ENCODE assay signal across 8 cellular contexts in the genomic region with DNA sequence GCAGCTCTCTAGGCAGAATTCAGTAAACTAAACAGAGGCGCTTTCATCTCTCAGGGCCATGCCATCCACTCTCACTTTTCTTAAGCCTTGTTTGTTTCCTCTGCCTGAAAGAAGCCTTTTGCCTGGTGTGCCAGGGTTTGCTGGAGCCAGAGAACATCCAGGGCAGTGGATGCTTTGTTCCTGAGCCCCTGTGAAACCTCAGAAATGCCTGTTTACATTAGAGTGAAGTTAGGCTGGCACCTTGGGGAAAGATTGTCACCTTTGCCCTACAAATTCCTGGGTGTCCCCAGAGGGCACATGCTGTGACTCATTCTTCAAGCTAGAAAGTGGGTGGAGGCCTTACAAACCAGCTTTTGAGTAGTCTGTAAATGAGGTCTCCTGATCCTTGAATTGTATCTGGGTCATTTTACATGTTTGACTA. TPM values are rescaled to one million over a fixed set of nuclear protein-coding genes. Genes with fewer than 3 reads are reported as not detected.
A peak's percentile ranks its signal among the peaks of the same experiment; 100 is the strongest.
DNase-seq lines count a peak whose midpoint lies in the region; ATAC-seq and TF ChIP-seq lines count a peak whose summit lies in the region.

No MANE protein-coding gene starts in this region.

- TF ChIP-seq POLR2A in lower leg skin (IDR thresholded peaks at IDR 0.05), result no peak

- H3K36me3 Mint-ChIP-seq in MCF 10A (ENCODE audit: insufficient read depth, unreplicated experiment), result peaks cover 6% of the 10 kb centered on the region

- H3K4me1 ChIP-seq in BE2C, result no peaks in the 10 kb centered on the region

- H3K4me3 ChIP-seq in lower leg skin (ENCODE audit: low read depth, poor library complexity, severe bottlenecking), result no peak overlapping the region
- H3K4me3 ChIP-seq in BE2C (ENCODE audit: low read depth, low read length), result no peak overlapping the region

- BruUV-seq in MCF 10A (replicated peaks; lab: Mats Ljungman, UMichigan), result no TSS peak

- H3K9me3 ChIP-seq in BE2C, result no peaks in the 10 kb centered on the region

- POLR2A ChIA-PET in MCF 10A (lab: Yijun Ruan, JAX), result interaction anchor here (0.5 to 5.3 kb wide), 19 partner anchors 9 to 400 kb away, joined by 3 to 56 read pairs (median 5); partner anchors contain the start of genes TRAK1 and ULK4

- H3K27ac ChIP-seq in layer of hippocampus (ENCODE audit: low read depth, low read length) (peak overlapping the region; percentile 84), substantia nigra (ENCODE audit: low read depth, low read length, poor library complexity, severe bottlenecking) (peak overlapping the region; percentile 88)

- intact Hi-C loops in MCF 10A (cut with micrococcal nuclease) (no loop called here), lower leg skin (cut with DNase I; ENCODE audit: low total_unique reads) (no loop called here)

- peak; percentile 17 for DNase-seq in NCI-H226
- DNase-seq in MCF 10A (ENCODE audit: unreplicated experiment), result peak; percentile 84
- DNase-seq in substantia nigra (lab: John Stamatoyannopoulos, UW), result peak in 34 of 49 donors; percentile 19 to 82 (median 48)
- no peak for DNase-seq in lower leg skin (ENCODE audit: low spot score in 2 of 2)
- DNase-seq in COR-L47 (lab: John Stamatoyannopoulos, UW), result no peak
- no peak for DNase-seq in BE2C

- CTCF ChIA-PET in MCF 10A (lab: Yijun Ruan, JAX), result interaction anchor here (0.6 to 5.6 kb wide), 10 partner anchors 9 to 156 kb away, joined by 3 to 23 read pairs (median 4); no protein-coding TSS in a partner anchor

- no peaks in the 10 kb centered on the region for H3K36me3 ChIP-seq in BE2C

- H3K4me1 Mint-ChIP-seq in MCF 10A (ENCODE audit: insufficient read depth, unreplicated experiment), result peaks cover 28% of the 10 kb centered on the region

- no peaks in the 10 kb centered on the region for H3K9me3 Mint-ChIP-seq in MCF 10A (ENCODE audit: unreplicated experiment)

- no peaks in the 10 kb centered on the region for H3K27me3 ChIP-seq in layer of hippocampus (ENCODE audit: control insufficient read depth, insufficient read depth, low read length)
- H3K27me3 ChIP-seq in BE2C, result no peaks in the 10 kb centered on the region

- no peaks in the 10 kb centered on the region for H3K27me3 Mint-ChIP-seq in MCF 10A (ENCODE audit: insufficient read depth, unreplicated experiment)

- 47 to 59% methylated on average over 1 of the region's 1 CpG for WGBS in lower leg skin, 2 donors

- H3K4me3 Mint-ChIP-seq in MCF 10A (ENCODE audit: unreplicated experiment), result peak overlapping the region; percentile 37

- TF ChIP-seq CTCF in MCF 10A (IDR thresholded peaks at IDR 0.05; ENCODE audit: unreplicated experiment) (no peak), lower leg skin (IDR thresholded peaks at IDR 0.05) (no peak), BE2C (IDR thresholded peaks at IDR 0.05; ENCODE audit: low read depth, low read length) (no peak)

- ATAC-seq in GM18867 (IDR thresholded peaks at IDR 0.05; ENCODE audit: unreplicated experiment), result peak; percentile 59

- H3K27ac Mint-ChIP-seq in MCF 10A (ENCODE audit: low read depth, unreplicated experiment), result peak overlapping the region; percentile 97

RNA-seq across cellular contexts. Expression of gene TRAK1, which starts 10.7 kb away (rescaled TPM):
- total RNA-seq in MCF 10A (2022), result 32.8 and 33.2 TPM in 2 replicates
- total RNA-seq in lower leg skin, result 10 to 100 TPM; 69.0 to 96.3 (median 84.9) TPM
- 19.2 TPM for polyA plus RNA-seq in BE2C (2012; ENCODE audit: insufficient read depth, insufficient read length, low read depth)

Comparison
In these comparisons a context has a peak if more than half of its experiments do, and no peak if none do; other contexts are left out.
1. DNase-seq: peak in NCI-H226 (single experiment), MCF 10A (single experiment) and substantia nigra (34 of 49); none in lower leg skin (0 of 2), COR-L47 (single experiment) and BE2C (single experiment).